In the genomic region with DNA sequence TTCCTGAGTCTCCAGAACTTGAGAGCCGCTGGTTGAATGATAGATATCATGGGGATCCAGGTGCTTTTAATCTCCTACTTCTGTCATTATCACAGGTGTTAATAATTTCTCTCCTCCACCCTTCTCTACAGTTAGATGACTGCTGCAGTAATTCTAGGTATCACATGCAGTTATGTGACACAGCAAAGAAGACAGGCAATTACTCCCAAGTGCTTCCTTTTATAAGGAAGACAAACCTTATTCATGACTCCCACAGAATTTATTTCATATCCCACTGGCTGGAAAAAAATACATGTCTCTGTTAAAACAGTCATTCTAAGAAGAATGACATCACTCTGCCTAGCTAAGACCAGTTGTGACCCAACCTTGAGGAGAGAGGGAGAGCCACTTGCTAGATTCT, we compare ENCODE assay signal across 23 cellular contexts.
A peak's percentile ranks its signal among the peaks of the same experiment; 100 is the strongest.
DNase-seq lines count a peak whose midpoint lies in the region; ATAC-seq and TF ChIP-seq lines count a peak whose summit lies in the region.
"Had no signal": no experiment of that assay in that cellular context is flagged by ENCODE, and none has a peak within 500 bp of the region (broad histone marks: within the 10 kb centered on the region; RNA-seq: fewer than 3 reads in every experiment).

No MANE protein-coding gene starts in this region.

- no peaks in the 10 kb centered on the region for H4K20me1 ChIP-seq in KMS-11 (ENCODE audit: insufficient read depth)

- no peak for TF ChIP-seq CTCF in KMS-11 (conservative IDR thresholded peaks at IDR 0.05; ENCODE audit: low read depth, low read length)

- H3K4me3 Mint-ChIP-seq in effector memory CD8-positive, alpha-beta T cell = no peak overlapping the region
- H3K4me3 Mint-ChIP-seq: CD4-positive, CD25-positive, alpha-beta regulatory T cell; CD8-positive, alpha-beta memory T cell; HFFc6; IgD-negative memory B cell had no signal

- peaks cover 0 to 5% of the 10 kb centered on the region in 2 donors for H3K9me3 Mint-ChIP-seq in effector memory CD8-positive, alpha-beta T cell

- ATAC-seq in effector memory CD8-positive, alpha-beta T cell (replicated peaks) = no peak
- no peak for ATAC-seq in GM21717 (IDR thresholded peaks at IDR 0.05; ENCODE audit: unreplicated experiment)
- ATAC-seq: HCT116, HepG2 had no signal

- no peaks in the 10 kb centered on the region for H3K4me1 ChIP-seq in KMS-11 (ENCODE audit: low read depth, poor library complexity, severe bottlenecking)
- H3K4me1 ChIP-seq: BE2C had no signal

- H3K36me3 ChIP-seq in KMS-11 (ENCODE audit: insufficient read depth) = no peaks in the 10 kb centered on the region
- H3K36me3 ChIP-seq: BE2C had no signal

- H2AFZ ChIP-seq in KMS-11 (ENCODE audit: low read depth) = peak overlapping the region; percentile 11; the same call in 1 of the 2 replicates

- no peak overlapping the region for H3K4me3 ChIP-seq in KMS-11 (IDR thresholded peaks at IDR 0.05; ENCODE audit: insufficient read depth, low read depth, low read length)

- H3K27me3 ChIP-seq in KMS-11 (ENCODE audit: insufficient read depth, low read depth) = no peaks in the 10 kb centered on the region
- H3K27me3 ChIP-seq: BE2C had no signal

- no peak overlapping the region for H3K4me2 ChIP-seq in KMS-11

- H3K79me2 ChIP-seq in KMS-11 (ENCODE audit: insufficient read depth, low read depth) = no peaks in the 10 kb centered on the region

- no peak overlapping the region for H3K27ac ChIP-seq in KMS-11

- DNase-seq in NCI-H748 (lab: John Stamatoyannopoulos, UW; ENCODE audit: unreplicated experiment) (peak; percentile 23), NCI-H748 treated with DMSO at 0.1 percent for 48 hours (lab: John Stamatoyannopoulos, UW) (no peak), NCI-H69 (lab: John Stamatoyannopoulos, UW) (peak; percentile 25), putamen (ENCODE audit: low spot score) (peak; percentile 32)
- DNase-seq in effector memory CD8-positive, alpha-beta T cell = no peak
- DNase-seq: ACHN; BE2C; C1 segment of cervical spinal cord; CD4-positive, CD25-positive, alpha-beta regulatory T cell; CD8-positive, alpha-beta memory T cell; COR-L47; DMS 273 treated with DMSO at 0.1 percent for 48 hours; DMS53; DND-41; EL; GOT3; H7; HFFc6 had no signal

- H3K9ac ChIP-seq in KMS-11 = no peak overlapping the region

- H3K36me3 Mint-ChIP-seq in effector memory CD8-positive, alpha-beta T cell (ENCODE audit: insufficient read depth) = no peaks in the 10 kb centered on the region
- H3K36me3 Mint-ChIP-seq: CD4-positive, CD25-positive, alpha-beta regulatory T cell; CD8-positive, alpha-beta memory T cell; IgD-negative memory B cell had no signal

- no peaks in the 10 kb centered on the region for H3K4me1 Mint-ChIP-seq in effector memory CD8-positive, alpha-beta T cell (ENCODE audit: low read depth in 2 of 2)
- H3K4me1 Mint-ChIP-seq: CD4-positive, CD25-positive, alpha-beta regulatory T cell; CD8-positive, alpha-beta memory T cell; IgD-negative memory B cell had no signal

- no peaks in the 10 kb centered on the region for H3K27me3 Mint-ChIP-seq in effector memory CD8-positive, alpha-beta T cell
- H3K27me3 Mint-ChIP-seq: CD4-positive, CD25-positive, alpha-beta regulatory T cell; CD8-positive, alpha-beta memory T cell; IgD-negative memory B cell had no signal

- no peak overlapping the region for H3K27ac Mint-ChIP-seq in effector memory CD8-positive, alpha-beta T cell
- H3K27ac Mint-ChIP-seq: CD4-positive, CD25-positive, alpha-beta regulatory T cell; CD8-positive, alpha-beta memory T cell; HFFc6; IgD-negative memory B cell had no signal

Comparison
In these comparisons a context has a peak if more than half of its experiments do, and no peak if none do; other contexts are left out.
1. DNase-seq: peak in NCI-H748 (single experiment), NCI-H69 (single experiment) and putamen (single experiment); none in NCI-H748 treated with DMSO at 0.1 percent for 48 hours (single experiment) and effector memory CD8-positive, alpha-beta T cell (0 of 3).